8 cellular contexts compared by ENCODE assay signal in genomic region chr2:177242136-177242987, GRCh38. TPM values are rescaled to one million over a fixed set of nuclear protein-coding genes. Genes with fewer than 3 reads are reported as not detected.
DNase-seq lines count a peak whose midpoint lies in the region; ATAC-seq and TF ChIP-seq lines count a peak whose summit lies in the region.

No MANE protein-coding gene starts in this region.

- peak; percentile 63 for DNase-seq in DMS153 (lab: John Stamatoyannopoulos, UW)
- DNase-seq in LoVo (ENCODE audit: low spot score), result peak; percentile 76
- no peak for DNase-seq in ascending aorta (ENCODE audit: low spot score in 2 of 2)
- DNase-seq in spleen, result no peak
- DNase-seq in GM19238 (ENCODE audit: insufficient read length, low spot score), result no peak

- ATAC-seq in GM21619 (IDR thresholded peaks at IDR 0.05; ENCODE audit: unreplicated experiment) (no peak), GM21723 (IDR thresholded peaks at IDR 0.05; ENCODE audit: unreplicated experiment) (no peak)

- 46 to 67% (median 48%) methylated on average over 5 of the region's 5 CpGs for WGBS in spleen, 5 donors

- intact Hi-C loops in ascending aorta (cut with DNase I) (loop anchor here (1.0 to 2.0 kb wide), 2 partner anchors 22 to 30 kb away; partner anchors contain the start of genes HNRNPA3 and NFE2L2), spleen (cut with DNase I; ENCODE audit: low total_unique reads) (no loop called here)

- no peaks in the 10 kb centered on the region for H3K9me3 ChIP-seq in ascending aorta
- H3K9me3 ChIP-seq in iPS-20b (ENCODE audit: insufficient read depth, low read depth, low read length), result no peaks in the 10 kb centered on the region
- H3K9me3 ChIP-seq in spleen, result no peaks in the 10 kb centered on the region

- H3K36me3 ChIP-seq in ascending aorta (no peaks in the 10 kb centered on the region), iPS-20b (ENCODE audit: insufficient read depth, low read depth, low read length) (no peaks in the 10 kb centered on the region), spleen (peaks cover 0 to 8% (median 0%) of the 10 kb centered on the region in 6 donors)

- TF ChIP-seq CTCF in ascending aorta (IDR thresholded peaks at IDR 0.05) (no peak), spleen (IDR thresholded peaks at IDR 0.05 in 8 of 11, conservative IDR thresholded peaks at IDR 0.05 in 3 of 11) (no peak)

- H3K27me3 ChIP-seq in ascending aorta (no peaks in the 10 kb centered on the region), iPS-20b (ENCODE audit: insufficient read depth, low read length) (no peaks in the 10 kb centered on the region), spleen (replicated peaks in 1 of 7) (no peaks in the 10 kb centered on the region)

- H3K9ac ChIP-seq in iPS-20b (ENCODE audit: low read depth, low read length), result peak overlapping the region; percentile 35; the same call in 1 of the 2 replicates

- peaks cover 30 to 86% of the 10 kb centered on the region in 2 donors for H3K4me1 ChIP-seq in ascending aorta
- H3K4me1 ChIP-seq in iPS-20b (ENCODE audit: insufficient read depth, low read length), result peaks cover 32% of the 10 kb centered on the region
- H3K4me1 ChIP-seq in spleen, result peaks cover 59 to 100% (median 98%) of the 10 kb centered on the region in 6 donors

- peak overlapping the region; percentile 23 to 34 for H3K4me3 ChIP-seq in ascending aorta
- H3K4me3 ChIP-seq in iPS-20b (ENCODE audit: low read length), result no peak overlapping the region
- peak overlapping the region in 1 of 8 donors; percentile 28 for H3K4me3 ChIP-seq in spleen

- TF ChIP-seq POLR2A in spleen (IDR thresholded peaks at IDR 0.05), result no peak

- H3K27ac ChIP-seq in ascending aorta (peak overlapping the region; percentile 90 to 94), iPS-20b (ENCODE audit: low read length) (no peak overlapping the region), spleen (peak overlapping the region; percentile 48 to 92 (median 84))

RNA-seq across cellular contexts. Expression of gene NFE2L2, which starts 22.2 kb away (rescaled TPM):
- total RNA-seq in ascending aorta, result 99.3 TPM
- 100 to 1,000 TPM in 6 of 7 donors, 10 to 100 TPM in 1; 87.0 to 148 (median 107) TPM for total RNA-seq in spleen
- polyA plus RNA-seq in spleen, result 10 to 100 TPM; 25.9 to 50.4 (median 27.0) TPM

RNA-seq across cellular contexts. Expression of gene HNRNPA3, which starts 29.8 kb away (rescaled TPM):
- total RNA-seq in ascending aorta (32.9 TPM), spleen (100 to 1,000 TPM in 5 of 7 donors, 10 to 100 TPM in 2; 79.8 to 213 (median 157) TPM)
- 100 to 1,000 TPM; 144 to 179 (median 159) TPM for polyA plus RNA-seq in spleen

Comparison
In these comparisons a context has a peak if more than half of its experiments do, and no peak if none do; other contexts are left out.
1. DNase-seq: peak in DMS153 (single experiment) and LoVo (single experiment); none in ascending aorta (0 of 2), spleen (single experiment) and GM19238 (single experiment).